ENCODE assay signal across 17 cellular contexts in the genomic region with DNA sequence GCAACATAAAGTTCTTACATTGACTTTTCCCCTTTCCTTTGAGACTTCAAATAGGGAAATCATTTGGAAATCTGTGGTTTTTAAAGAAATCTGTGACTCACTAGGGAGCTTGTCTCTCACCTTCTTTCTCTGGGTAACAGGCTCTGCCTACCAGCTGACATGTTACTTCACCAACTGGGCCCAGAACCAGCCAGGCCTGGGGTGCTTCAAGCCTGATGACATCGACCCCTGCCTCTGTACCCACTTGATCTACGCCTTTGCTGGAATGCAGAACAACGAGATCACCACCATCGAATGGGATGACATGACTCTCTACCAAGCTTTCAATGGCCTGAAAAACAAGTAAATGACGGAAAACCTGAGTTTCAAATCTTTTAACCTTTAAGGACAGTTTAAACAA. TPM values are rescaled to one million over a fixed set of nuclear protein-coding genes. Genes with fewer than 3 reads are reported as not detected.
DNase-seq lines count a peak whose midpoint lies in the region; TF ChIP-seq lines count a peak whose summit lies in the region.
"Had no signal": no experiment of that assay in that cellular context is flagged by ENCODE, and none has a peak within 500 bp of the region (broad histone marks: within the 10 kb centered on the region; RNA-seq: fewer than 3 reads in every experiment).

No MANE protein-coding gene starts in this region.

- no peak for TF ChIP-seq CTCF in AG10803 (conservative IDR thresholded peaks at IDR 0.05; ENCODE audit: low read length)

- H3K4me3 ChIP-seq in AG10803 (ENCODE audit: low read length) (no peak overlapping the region), adipocyte (ENCODE audit: low read length) (no peak overlapping the region)
- H3K4me3 ChIP-seq: HAP-1 had no signal

- peaks cover 5% of the 10 kb centered on the region for H3K9me3 ChIP-seq in adipocyte (ENCODE audit: control insufficient read depth, low read length)
- H3K9me3 ChIP-seq: Caco-2 had no signal

- peaks cover 31% of the 10 kb centered on the region for H3K4me1 ChIP-seq in adipocyte (ENCODE audit: control insufficient read depth, insufficient read depth, low read length)
- H3K4me1 ChIP-seq: HAP-1 had no signal

- H3K27me3 ChIP-seq in adipocyte (replicated peaks; ENCODE audit: control insufficient read depth, insufficient read depth, low read length), result no peaks in the 10 kb centered on the region

- H3K36me3 ChIP-seq in adipocyte (ENCODE audit: control insufficient read depth, insufficient read depth, low read length, severe bottlenecking), result peaks cover 3% of the 10 kb centered on the region
- H3K36me3 ChIP-seq: HAP-1 had no signal

- H3K9ac ChIP-seq in adipocyte (ENCODE audit: low read length), result peak overlapping the region; percentile 67

- DNase-seq in AG10803 (ENCODE audit: low read depth) (peak; percentile 3), adipocyte (ENCODE audit: low read depth) (no peak), islet precursor cell (peak; percentile 89), renal cortical epithelial cell (ENCODE audit: low read depth) (peak; percentile 15), HPDE6-E6E7 (ENCODE audit: extremely low spot score) (no peak), DMS 273 (lab: John Stamatoyannopoulos, UW; ENCODE audit: unreplicated experiment) (no peak), NCI-H2227 treated with DMSO at 0.1 percent for 48 hours (lab: John Stamatoyannopoulos, UW) (no peak), HK-2 (ENCODE audit: unreplicated experiment) (no peak)
- DNase-seq: Caco-2; DMS53; NCI-H1048; NCI-H1694; NCI-H2107; NCI-H345; NCI-H526 treated with DMSO at 0.1 percent for 48 hours; NK-92 treated with Interleukin-12 subunit alpha and Interleukin-12 subunit beta, amount 100 ng/mL, for 24 hours had no signal

RNA-seq across cellular contexts. Expression of a gene that starts 9.2 kb away (rescaled TPM):
- not detected in 2 replicates for total RNA-seq in renal cortical epithelial cell
- total RNA-seq: Caco-2 had no signal

RNA-seq across cellular contexts. Expression of a gene that starts 53.9 kb away (rescaled TPM):
- 1.6 and 3.0 TPM in 2 replicates for total RNA-seq in renal cortical epithelial cell
- total RNA-seq: Caco-2 had no signal

Comparison
In these comparisons a context has a peak if more than half of its experiments do, and no peak if none do; other contexts are left out.
1. DNase-seq: peak in AG10803 (single experiment), islet precursor cell (single experiment) and renal cortical epithelial cell (single experiment); none in adipocyte (single experiment), HPDE6-E6E7 (single experiment), DMS 273 (single experiment), NCI-H2227 treated with DMSO at 0.1 percent for 48 hours (single experiment) and HK-2 (single experiment).